ENCODE assay signal across 24 cellular contexts in genomic region chr3:62939707-62940106, GRCh38.
"Had no signal": no experiment of that assay in that cellular context is flagged by ENCODE, and none has a peak within 500 bp of the region (broad histone marks: within the 10 kb centered on the region; RNA-seq: fewer than 3 reads in every experiment).

No MANE protein-coding gene starts in this region.

- H3K4me1 Mint-ChIP-seq: activated CD4-positive, alpha-beta T cell treated with anti-CD3 and anti-CD28 coated beads, Interleukin-2, amount 10 ng/mL, durations not matched to agents 7 days and 5 days; activated naive CD8-positive, alpha-beta T cell treated with anti-CD3 and anti-CD28 coated beads, Interleukin-2, amount 50 U/mL, for 24 hours; naive thymus-derived CD8-positive, alpha-beta T cell had no signal

- ATAC-seq: activated CD4-positive, CD25-positive, alpha-beta regulatory T cell treated with anti-CD3 and anti-CD28 coated beads, Interleukin-2, amount 50 U/mL, for 24 hours; activated CD8-positive, alpha-beta T cell treated with anti-CD3 and anti-CD28 coated beads for 36 hours; activated naive CD8-positive, alpha-beta T cell treated with anti-CD3 and anti-CD28 coated beads, Interleukin-2, amount 50 U/mL, for 24 hours; body of pancreas; esophagus mucosa; left lung; naive thymus-derived CD8-positive, alpha-beta T cell; psoas muscle; stimulated activated naive CD8-positive, alpha-beta T cell treated with anti-CD3 and anti-CD28 coated beads, Interleukin-15, Interleukin-2, amounts not matched to agents 100 U/mL and 50 U/mL, for 24 hours had no signal

- H3K27ac ChIP-seq: body of pancreas, left lung, neutrophil, ovary, psoas muscle, right atrium auricular region, tibial nerve had no signal

- DNase-seq: activated CD4-positive, alpha-beta T cell treated with anti-CD3 and anti-CD28 coated beads, Interleukin-2, amount 10 ng/mL, durations not matched to agents 7 days and 5 days; activated CD8-positive, alpha-beta T cell treated with anti-CD3 and anti-CD28 coated beads for 36 hours; activated gamma-delta T cell; activated naive CD4-positive, alpha-beta T cell treated with anti-CD3 and anti-CD28 coated beads, Interleukin-2, amount 50 U/mL, for 16 hours; activated naive CD8-positive, alpha-beta T cell treated with anti-CD3 and anti-CD28 coated beads, Interleukin-2, amount 50 U/mL, for 24 hours; body of pancreas; effector CD8-positive, alpha-beta T cell; foreskin melanocyte; kidney; left lung; naive thymus-derived CD8-positive, alpha-beta T cell; ovary; psoas muscle; stimulated activated CD4-positive, alpha-beta T cell treated with anti-CD3 and anti-CD28 coated beads, Interleukin-12 subunit alpha, Interleukin-12 subunit beta, amount 100 ng/mL, for 4 hours; stimulated activated CD4-positive, alpha-beta T cell treated with anti-CD3 and anti-CD28 coated beads, Interleukin-4, amount 100 ng/mL, for 4 hours; stimulated activated naive CD8-positive, alpha-beta T cell treated with anti-CD3 and anti-CD28 coated beads, Interleukin-15, Interleukin-2, amounts not matched to agents 100 U/mL and 50 U/mL, for 24 hours had no signal

- H3K4me3 Mint-ChIP-seq: activated CD4-positive, alpha-beta T cell treated with anti-CD3 and anti-CD28 coated beads, Interleukin-2, amount 10 ng/mL, durations not matched to agents 7 days and 5 days; activated CD8-positive, alpha-beta T cell treated with anti-CD3 and anti-CD28 coated beads for 36 hours; activated naive CD8-positive, alpha-beta T cell treated with anti-CD3 and anti-CD28 coated beads, Interleukin-2, amount 50 U/mL, for 24 hours; activated T-helper 1 cell treated with anti-CD3 and anti-CD28 coated beads, Interleukin-12 subunit alpha, Interleukin-12 subunit beta, Interleukin-2, Interleukin-4 antibody, amounts not matched to agents 30 ng/mL and 10 ng/mL and 1 ng/mL, durations not matched to agents 14 hours and 24 hours and 36 hours; dendritic cell treated with granulocyte-macrophage colony-stimulating factor and Interleukin-4, amounts not matched to agents 40 ng/mL and 50 ng/mL, for 4 days; naive thymus-derived CD8-positive, alpha-beta T cell had no signal

- H3K36me3 ChIP-seq: left lung, neutrophil, ovary, right atrium auricular region, tibial nerve had no signal

- H3K4me1 ChIP-seq: body of pancreas, left lung, psoas muscle, right atrium auricular region, tibial nerve had no signal

- H3K27ac Mint-ChIP-seq: activated CD4-positive, alpha-beta T cell treated with anti-CD3 and anti-CD28 coated beads, Interleukin-2, amount 10 ng/mL, durations not matched to agents 7 days and 5 days; activated CD8-positive, alpha-beta T cell treated with anti-CD3 and anti-CD28 coated beads for 36 hours; activated naive CD8-positive, alpha-beta T cell treated with anti-CD3 and anti-CD28 coated beads, Interleukin-2, amount 50 U/mL, for 24 hours; activated T-helper 1 cell treated with anti-CD3 and anti-CD28 coated beads, Interleukin-12 subunit alpha, Interleukin-12 subunit beta, Interleukin-2, Interleukin-4 antibody, amounts not matched to agents 30 ng/mL and 10 ng/mL and 1 ng/mL, durations not matched to agents 14 hours and 24 hours and 36 hours; dendritic cell treated with granulocyte-macrophage colony-stimulating factor and Interleukin-4, amounts not matched to agents 40 ng/mL and 50 ng/mL, for 4 days; naive thymus-derived CD8-positive, alpha-beta T cell had no signal

- H3K27me3 Mint-ChIP-seq: activated CD4-positive, alpha-beta T cell treated with anti-CD3 and anti-CD28 coated beads, Interleukin-2, amount 10 ng/mL, durations not matched to agents 7 days and 5 days; activated CD8-positive, alpha-beta T cell treated with anti-CD3 and anti-CD28 coated beads for 36 hours; activated naive CD8-positive, alpha-beta T cell treated with anti-CD3 and anti-CD28 coated beads, Interleukin-2, amount 50 U/mL, for 24 hours; dendritic cell treated with granulocyte-macrophage colony-stimulating factor and Interleukin-4, amounts not matched to agents 40 ng/mL and 50 ng/mL, for 4 days had no signal

- H3K36me3 Mint-ChIP-seq: naive thymus-derived CD8-positive, alpha-beta T cell had no signal

- H3K9me3 ChIP-seq: body of pancreas, neutrophil, ovary, right atrium auricular region had no signal

- H3K27me3 ChIP-seq: body of pancreas, left lung, neutrophil, ovary, right atrium auricular region, tibial nerve had no signal

- H3K9me3 Mint-ChIP-seq: activated CD4-positive, alpha-beta T cell treated with anti-CD3 and anti-CD28 coated beads, Interleukin-2, amount 10 ng/mL, durations not matched to agents 7 days and 5 days had no signal

- H3K4me3 ChIP-seq: body of pancreas, left lung, lung, ovary, psoas muscle, right atrium auricular region, tibial nerve had no signal
